Comparison of ENCODE assay signal across 11 cellular contexts in genomic region chr9:108322326-108323098, GRCh38.
"Had no signal": no experiment of that assay in that cellular context is flagged by ENCODE, and none has a peak within 500 bp of the region (broad histone marks: within the 10 kb centered on the region; RNA-seq: fewer than 3 reads in every experiment).

No MANE protein-coding gene starts in this region.

- H3K4me3 ChIP-seq: body of pancreas, esophagus squamous epithelium, pancreas, thyroid gland had no signal

- H3K4me3 Mint-ChIP-seq: dendritic cell treated with granulocyte-macrophage colony-stimulating factor and Interleukin-4, amounts not matched to agents 40 ng/mL and 50 ng/mL, for 4 days; T-helper 17 cell had no signal

- H3K4me1 ChIP-seq: body of pancreas, esophagus squamous epithelium, pancreas, thyroid gland had no signal

- H3K27ac Mint-ChIP-seq: activated naive CD4-positive, alpha-beta T cell treated with anti-CD3 and anti-CD28 coated beads, Interleukin-2, amount 50 U/mL, for 72 hours; dendritic cell treated with granulocyte-macrophage colony-stimulating factor and Interleukin-4, amounts not matched to agents 40 ng/mL and 50 ng/mL, for 4 days; T-helper 17 cell had no signal

- H3K27me3 Mint-ChIP-seq: dendritic cell treated with granulocyte-macrophage colony-stimulating factor and Interleukin-4, amounts not matched to agents 40 ng/mL and 50 ng/mL, for 4 days; T-helper 17 cell had no signal

- H3K36me3 ChIP-seq: esophagus squamous epithelium, pancreas, thyroid gland had no signal

- H3K27me3 ChIP-seq: body of pancreas, esophagus squamous epithelium, pancreas, thyroid gland had no signal

- ATAC-seq: activated naive CD4-positive, alpha-beta T cell treated with anti-CD3 and anti-CD28 coated beads, Interleukin-2, amount 50 U/mL, for 72 hours; body of pancreas; left ventricle myocardium superior; pancreas; T-helper 17 cell had no signal

- H3K9me3 ChIP-seq: body of pancreas, thyroid gland had no signal

- H3K4me1 Mint-ChIP-seq: T-helper 17 cell had no signal

- H3K27ac ChIP-seq: body of pancreas, esophagus squamous epithelium, pancreas, thyroid gland had no signal

- DNase-seq: activated effector memory CD4-positive, alpha-beta T cell treated with Interleukin-2 at 50 U/mL for 16 hours; amniotic stem cell; body of pancreas; esophagus squamous epithelium; left ventricle myocardium superior; pancreas; stimulated activated CD4-positive, alpha-beta T cell treated with anti-CD3 and anti-CD28 coated beads, Interleukin-15, amount 100 ng/mL, for 24 hours; T-helper 17 cell; thyroid gland had no signal
